ENCODE assay signal across 12 cellular contexts in the genomic region with DNA sequence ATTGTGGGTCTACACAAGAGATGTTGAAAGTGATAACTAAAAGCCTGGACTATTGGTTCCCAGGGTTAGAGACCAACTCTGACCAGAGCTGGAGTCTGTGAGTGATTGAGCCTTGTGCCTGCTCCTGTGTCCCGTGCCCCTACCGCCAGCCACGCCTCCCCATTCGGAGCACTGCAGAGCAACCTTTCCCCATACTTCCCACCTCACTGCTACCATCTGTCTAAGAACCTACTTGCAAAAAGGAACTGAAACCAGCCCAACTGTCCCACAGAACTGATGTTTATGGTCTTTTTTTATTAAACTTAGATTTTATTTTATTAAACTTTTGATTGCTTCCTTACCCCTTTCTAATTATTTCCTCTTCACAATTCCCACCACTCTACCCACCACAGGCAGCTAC.
DNase-seq lines count a peak whose midpoint lies in the region; ATAC-seq lines count a peak whose summit lies in the region.
"Had no signal": no experiment of that assay in that cellular context is flagged by ENCODE, and none has a peak within 500 bp of the region (broad histone marks: within the 10 kb centered on the region; RNA-seq: fewer than 3 reads in every experiment).

No MANE protein-coding gene starts in this region.

- no peaks in the 10 kb centered on the region for H3K27me3 ChIP-seq in MG63

- no peak overlapping the region for H3K4me3 ChIP-seq in MG63
- H3K4me3 ChIP-seq: skin epidermis had no signal

- H3K9me3 Mint-ChIP-seq in T-cell, result no peaks in the 10 kb centered on the region
- H3K9me3 Mint-ChIP-seq: CD8-positive, alpha-beta memory T cell had no signal

- H3K4me1 Mint-ChIP-seq in T-cell, result peaks cover 0 to 3% (median 0%) of the 10 kb centered on the region in 3 donors
- H3K4me1 Mint-ChIP-seq: CD8-positive, alpha-beta memory T cell had no signal

- ATAC-seq in GM18907 (IDR thresholded peaks at IDR 0.05; ENCODE audit: unreplicated experiment), result peak; percentile 84
- ATAC-seq in GM21786 (IDR thresholded peaks at IDR 0.05; ENCODE audit: unreplicated experiment), result peak; percentile 68
- ATAC-seq in HG03378 (IDR thresholded peaks at IDR 0.05; ENCODE audit: unreplicated experiment), result peak; percentile 71
- ATAC-seq in T-cell (replicated peaks in 1 of 4), result no peak
- ATAC-seq: naive thymus-derived CD4-positive, alpha-beta T cell had no signal

- no peaks in the 10 kb centered on the region for H3K9me3 ChIP-seq in MG63

- H3K36me3 Mint-ChIP-seq in T-cell, result no peaks in the 10 kb centered on the region
- H3K36me3 Mint-ChIP-seq: CD8-positive, alpha-beta memory T cell; naive thymus-derived CD4-positive, alpha-beta T cell had no signal

- peaks cover 14 to 17% of the 10 kb centered on the region in 2 donors for H3K27me3 Mint-ChIP-seq in T-cell

- CTCF ChIA-PET in T-cell (lab: Charles Lee), result no interaction called here

- H3K36me3 ChIP-seq in MG63, result no peaks in the 10 kb centered on the region

- H3K4me3 Mint-ChIP-seq in T-cell, result no peak overlapping the region
- H3K4me3 Mint-ChIP-seq: CD8-positive, alpha-beta memory T cell; naive thymus-derived CD4-positive, alpha-beta T cell had no signal

- DNase-seq in germinal center (ENCODE audit: low spot score) (peak; percentile 63), occipital lobe (lab: John Stamatoyannopoulos, UW) (no peak), T-cell (no peak), MG63 (no peak), NCI-H524 treated with DMSO at 0.1 percent for 48 hours (lab: John Stamatoyannopoulos, UW) (no peak)
- DNase-seq: CD8-positive, alpha-beta memory T cell; naive thymus-derived CD4-positive, alpha-beta T cell; SW 1271 had no signal

- no peak overlapping the region for H3K27ac Mint-ChIP-seq in T-cell
- H3K27ac Mint-ChIP-seq: CD8-positive, alpha-beta memory T cell; naive thymus-derived CD4-positive, alpha-beta T cell had no signal

- POLR2A ChIA-PET in T-cell (lab: Charles Lee), result no interaction called here

Comparison
In these comparisons a context has a peak if more than half of its experiments do, and no peak if none do; other contexts are left out.
1. ATAC-seq: peak in GM18907 (single experiment), GM21786 (single experiment) and HG03378 (single experiment); none in T-cell (0 of 4).